ENCODE assay signal across 1 cellular context in genomic region chr2:96305091-96305978, GRCh38.
TF ChIP-seq lines count a peak whose summit lies in the region.

Gene SNRNP200 (minus strand): TSS chr2:96305546. CDS start chr2:96305437, 109 bp downstream.

TF ChIP-seq in K562, 482 proteins besides CTCF, POLR2A, EP300 and RAD21 (continued from another document and continues in another):
- TF ChIP-seq ZNF184 (CRISPR knock-in tag; IDR thresholded peaks at IDR 0.05) (no peak), NBN (IDR thresholded peaks at IDR 0.05; ENCODE audit: low read depth) (no peak), ZBTB11 (CRISPR knock-in tag; IDR thresholded peaks at IDR 0.05) (peak; percentile 90 to 98 (median 96)), U2AF1 (optimal IDR thresholded peaks at IDR 0.05; ENCODE audit: low read depth, low read length) (no peak), ETV6 (IDR thresholded peaks at IDR 0.05; ENCODE audit: borderline replicate concordance in 1 of 2, low read depth in 2 of 2, low read length in 1 of 2) (peak; percentile 60 to 97; a peak in 3 of 4 replicates), ETV6 (CRISPR knock-in tag; IDR thresholded peaks at IDR 0.05; ENCODE audit: borderline replicate concordance) (no peak), ETS2 (tag; IDR thresholded peaks at IDR 0.05; ENCODE audit: borderline replicate concordance, poor library complexity, severe bottlenecking) (no peak), MCM5 (IDR thresholded peaks at IDR 0.05; ENCODE audit: low read depth) (no peak), SMARCE1 (IDR thresholded peaks at IDR 0.05) (no peak), L3MBTL2 (IDR thresholded peaks at IDR 0.05) (0 out of 2 replicates have a peak, but pooled peaks have one; percentile 15), HDAC1 (IDR thresholded peaks at IDR 0.05) (peak; percentile 53 to 92; a peak in 3 of 4 replicates), PHTF2 (CRISPR knock-in tag; IDR thresholded peaks at IDR 0.05) (no peak), HMBOX1 (IDR thresholded peaks at IDR 0.05) (no peak), HNRNPLL (IDR thresholded peaks at IDR 0.05; ENCODE audit: low read depth, low read length, poor library complexity, severe bottlenecking) (peak; percentile 85), ZFP30 (CRISPR knock-in tag; IDR thresholded peaks at IDR 0.05; ENCODE audit: borderline replicate concordance) (no peak), SMARCA4 (IDR thresholded peaks at IDR 0.05) (no peak), SETDB1 (IDR thresholded peaks at IDR 0.05; ENCODE audit: low read length) (no peak), PKNOX1 (IDR thresholded peaks at IDR 0.05) (peak; percentile 82), AFF4 (CRISPR knock-in tag; IDR thresholded peaks at IDR 0.05) (no peak), GATAD2B (IDR thresholded peaks at IDR 0.05; ENCODE audit: borderline replicate concordance) (0 out of 2 replicates have a peak, but pooled peaks have one; percentile 69), ZNF445 (CRISPR knock-in tag; IDR thresholded peaks at IDR 0.05; ENCODE audit: low read depth) (no peak), ZBTB40 (IDR thresholded peaks at IDR 0.05) (peak; percentile 99), ZBTB40 (CRISPR knock-in tag; IDR thresholded peaks at IDR 0.05) (no peak), CBFB (CRISPR knock-in tag; IDR thresholded peaks at IDR 0.05) (peak; percentile 71), SUPT5H (IDR thresholded peaks at IDR 0.05) (peak; percentile 95), ZNF407 (IDR thresholded peaks at IDR 0.05; ENCODE audit: low read depth) (no peak), THRAP3 (IDR thresholded peaks at IDR 0.05; ENCODE audit: borderline replicate concordance) (peak; percentile 78; the same call in 1 of the 2 replicates)
